ENCODE assay signal across 1 cellular context in genomic region chr14:104749111-104749649, GRCh38.
A peak's percentile ranks its signal among the peaks of the same experiment; 100 is the strongest.
TF ChIP-seq lines count a peak whose summit lies in the region.

No MANE protein-coding gene starts in this region.

TF ChIP-seq in liver, 16 proteins besides CTCF, POLR2A, EP300 and RAD21 (continued from another document):
- TF ChIP-seq, protein P1, sequence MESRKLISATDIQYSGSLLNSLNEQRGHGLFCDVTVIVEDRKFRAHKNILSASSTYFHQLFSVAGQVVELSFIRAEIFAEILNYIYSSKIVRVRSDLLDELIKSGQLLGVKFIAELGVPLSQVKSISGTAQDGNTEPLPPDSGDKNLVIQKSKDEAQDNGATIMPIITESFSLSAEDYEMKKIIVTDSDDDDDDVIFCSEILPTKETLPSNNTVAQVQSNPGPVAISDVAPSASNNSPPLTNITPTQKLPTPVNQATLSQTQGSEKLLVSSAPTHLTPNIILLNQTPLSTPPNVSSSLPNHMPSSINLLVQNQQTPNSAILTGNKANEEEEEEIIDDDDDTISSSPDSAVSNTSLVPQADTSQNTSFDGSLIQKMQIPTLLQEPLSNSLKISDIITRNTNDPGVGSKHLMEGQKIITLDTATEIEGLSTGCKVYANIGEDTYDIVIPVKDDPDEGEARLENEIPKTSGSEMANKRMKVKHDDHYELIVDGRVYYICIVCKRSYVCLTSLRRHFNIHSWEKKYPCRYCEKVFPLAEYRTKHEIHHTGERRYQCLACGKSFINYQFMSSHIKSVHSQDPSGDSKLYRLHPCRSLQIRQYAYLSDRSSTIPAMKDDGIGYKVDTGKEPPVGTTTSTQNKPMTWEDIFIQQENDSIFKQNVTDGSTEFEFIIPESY (IDR thresholded peaks at IDR 0.05), result no peak
- TF ChIP-seq EGR1 (IDR thresholded peaks at IDR 0.05; ENCODE audit: low read depth in 2 of 2) (peak in 1 of 2 donors; percentile 31), GABPA (IDR thresholded peaks at IDR 0.05 in 1 of 2, conservative IDR thresholded peaks at IDR 0.05 in 1 of 2) (peak in 1 of 2 donors; percentile 25), REST (IDR thresholded peaks at IDR 0.05) (peak; percentile 77), FOXA2 (IDR thresholded peaks at IDR 0.05) (no peak)
